Comparison of ENCODE assay signal across 9 cellular contexts in the genomic region with DNA sequence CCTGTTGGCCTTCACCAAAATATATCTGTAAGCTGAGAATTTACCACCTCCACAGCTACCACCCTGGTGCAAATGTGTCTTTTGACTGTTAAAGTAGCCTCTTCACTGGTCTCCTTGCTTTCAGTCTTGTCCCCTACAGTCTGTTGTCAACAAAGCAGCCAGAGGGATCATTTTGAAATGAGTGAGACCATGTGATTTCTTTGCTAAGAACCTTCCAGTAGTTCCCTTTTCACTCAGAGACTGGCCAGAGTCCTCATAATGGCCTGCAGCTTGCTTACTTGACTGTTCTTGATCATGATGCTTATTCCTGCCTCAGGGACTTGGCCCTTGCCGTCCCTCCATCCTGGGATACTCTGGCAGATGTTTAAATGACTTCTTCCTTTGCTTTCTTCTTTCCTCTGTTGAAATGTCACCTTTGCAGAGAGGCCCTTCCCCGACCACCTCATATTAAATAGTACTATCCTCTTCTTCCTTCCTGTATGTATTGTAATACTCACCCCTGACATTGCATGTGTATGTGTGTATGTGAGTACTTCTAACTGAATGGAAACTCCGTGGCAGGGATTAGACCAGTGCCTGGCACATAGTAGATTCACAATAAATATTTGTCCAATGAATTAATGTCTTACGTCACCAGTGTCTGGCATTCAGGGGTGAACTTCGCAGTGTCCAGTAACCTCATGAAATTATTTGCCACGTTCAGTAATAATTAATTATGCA. TPM values are rescaled to one million over a fixed set of nuclear protein-coding genes. Genes with fewer than 3 reads are reported as not detected.
DNase-seq lines count a peak whose midpoint lies in the region; ATAC-seq and TF ChIP-seq lines count a peak whose summit lies in the region.
"Had no signal": no experiment of that assay in that cellular context is flagged by ENCODE, and none has a peak within 500 bp of the region (broad histone marks: within the 10 kb centered on the region; RNA-seq: fewer than 3 reads in every experiment).

No MANE protein-coding gene starts in this region.

- TF ChIP-seq POLR2A in esophagus squamous epithelium (IDR thresholded peaks at IDR 0.05): no peak

- H4K20me1 ChIP-seq in PC-3 (ENCODE audit: low read length): no peaks in the 10 kb centered on the region

- H3K36me3 ChIP-seq in PC-3 (ENCODE audit: low read depth, low read length): peaks cover 12% of the 10 kb centered on the region; the same call in 1 of the 2 replicates
- peaks cover 0 to 35% (median 0%) of the 10 kb centered on the region in 3 donors for H3K36me3 ChIP-seq in esophagus squamous epithelium
- no peaks in the 10 kb centered on the region for H3K36me3 ChIP-seq in rectal smooth muscle tissue (ENCODE audit: control insufficient read depth, insufficient read depth, low read length)
- H3K36me3 ChIP-seq in HAP-1 (replicated peaks): peaks cover 15% of the 10 kb centered on the region

- BruUV-seq in PC-3 (replicated peaks; lab: Mats Ljungman, UMichigan): TSS peak; percentile 84

- POLR2A ChIA-PET in PC-3 (lab: Charles Lee; ENCODE audit: unreplicated experiment): interaction anchor here (0.6 kb wide), 1 partner anchor 248 kb away, joined by 3 read pairs; no protein-coding TSS in a partner anchor

- H3K9ac ChIP-seq in PC-3 (ENCODE audit: low read length) (peak overlapping the region; percentile 39), rectal smooth muscle tissue (ENCODE audit: low read length) (no peak overlapping the region)

- peaks cover 19% of the 10 kb centered on the region for H3F3A ChIP-seq in PC-3 (ENCODE audit: low read length, unreplicated experiment)

- peaks cover 88% of the 10 kb centered on the region for H3K79me2 ChIP-seq in PC-3 (ENCODE audit: low read length)

- H3K9me3 ChIP-seq in PC-3 (ENCODE audit: low read length): no peaks in the 10 kb centered on the region
- H3K9me3 ChIP-seq in esophagus squamous epithelium: no peaks in the 10 kb centered on the region
- no peaks in the 10 kb centered on the region for H3K9me3 ChIP-seq in HAP-1

- H3K27me3 ChIP-seq in PC-3 (ENCODE audit: low read length) (no peaks in the 10 kb centered on the region), esophagus squamous epithelium (no peaks in the 10 kb centered on the region), rectal smooth muscle tissue (ENCODE audit: control insufficient read depth, insufficient read depth, low read length) (no peaks in the 10 kb centered on the region), HAP-1 (ENCODE audit: low read depth) (no peaks in the 10 kb centered on the region)

- intact Hi-C loops in PC-3 (cut with micrococcal nuclease): loop anchor here (2.0 kb wide), 1 partner anchor 86 kb away; no protein-coding TSS in a partner anchor
- intact Hi-C loops in esophagus squamous epithelium (cut with DNase I): no loop called here

- CTCF ChIA-PET in PC-3 (lab: Charles Lee): interaction anchor here (0.6 to 1.0 kb wide), 2 partner anchors 50 to 86 kb away, joined by 4 to 8 read pairs; no protein-coding TSS in a partner anchor

- H3K4me2 ChIP-seq in PC-3 (ENCODE audit: low read length): peak overlapping the region; percentile 52

- in situ Hi-C loops in HAP-1 (cut with MboI; ENCODE audit: low sequenced_read_pairs): no loop called here

- H3K4me1 ChIP-seq in PC-3 (ENCODE audit: insufficient read depth, low read length): peaks cover 54% of the 10 kb centered on the region
- peaks cover 42 to 92% (median 51%) of the 10 kb centered on the region in 3 donors for H3K4me1 ChIP-seq in esophagus squamous epithelium
- H3K4me1 ChIP-seq in rectal smooth muscle tissue (ENCODE audit: control insufficient read depth, insufficient read depth, low read length): peaks cover 36% of the 10 kb centered on the region
- H3K4me1 ChIP-seq in HAP-1: no peaks in the 10 kb centered on the region

- DNase-seq in EL: peak; percentile 89
- no peak for DNase-seq in PC-3
- DNase-seq in esophagus squamous epithelium (lab: John Stamatoyannopoulos, UW): no peak
- DNase-seq in NCI-H446 treated with DMSO at 0.1 percent for 48 hours (lab: John Stamatoyannopoulos, UW): no peak
- DNase-seq in HAP-1 (ENCODE audit: low spot score in 2 of 2): no peak
- no peak for DNase-seq in GM10266 (ENCODE audit: extremely low spot score)
- DNase-seq: DND-41 had no signal

- H3K27ac ChIP-seq in PC-3 (ENCODE audit: low read length) (peak overlapping the region; percentile 84), esophagus squamous epithelium (peak overlapping the region; percentile 62 to 90 (median 86)), rectal smooth muscle tissue (ENCODE audit: low read depth, low read length) (peak overlapping the region; percentile 92)

- no peak overlapping the region for H2AFZ ChIP-seq in PC-3 (ENCODE audit: low read length)

- ATAC-seq in PC-3 (peak; percentile 46), HG03521 (IDR thresholded peaks at IDR 0.05; ENCODE audit: unreplicated experiment) (no peak)

- no peaks in the 10 kb centered on the region for H3K9me2 ChIP-seq in PC-3 (replicated peaks; ENCODE audit: low read length)

- H3K4me3 ChIP-seq in PC-3 (ENCODE audit: low read length): peak overlapping the region; percentile 1; the same call in 1 of the 2 replicates
- no peak overlapping the region for H3K4me3 ChIP-seq in esophagus squamous epithelium
- H3K4me3 ChIP-seq in rectal smooth muscle tissue (ENCODE audit: low read length): no peak overlapping the region
- H3K4me3 ChIP-seq in HAP-1: no peak overlapping the region

- 39 to 44% methylated on average over 6 of the region's 6 CpGs for WGBS in esophagus squamous epithelium, 2 donors

- TF ChIP-seq CTCF in PC-3 (conservative IDR thresholded peaks at IDR 0.05; ENCODE audit: low read depth, low read length): no peak
- no peak for TF ChIP-seq CTCF in esophagus squamous epithelium (IDR thresholded peaks at IDR 0.05)
- TF ChIP-seq CTCF in GM10266 (IDR thresholded peaks at IDR 0.05; ENCODE audit: control insufficient read depth, insufficient read depth, low read depth, missing control alignments): no peak

RNA-seq across cellular contexts. Expression of gene MANBAL, which starts 5.0 kb away (rescaled TPM):
- total RNA-seq in PC-3 (2014; rRNA removed) (21.9 and 27.5 TPM in 2 replicates), esophagus squamous epithelium (10 to 100 TPM; 19.6 to 30.9 (median 27.3) TPM)

RNA-seq across cellular contexts. Expression of gene GHRH, which starts 32.8 kb away (rescaled TPM):
- total RNA-seq in PC-3 (2014; rRNA removed) (not detected in 2 replicates), esophagus squamous epithelium (not detected)

RNA-seq across cellular contexts. Expression of gene SRC, which starts 51.5 kb away (rescaled TPM):
- 55.6 and 82.1 TPM in 2 replicates for total RNA-seq in PC-3 (2014; rRNA removed)
- 10 to 100 TPM; 32.4 to 46.5 (median 39.0) TPM for total RNA-seq in esophagus squamous epithelium
